9 cellular contexts compared by ENCODE assay signal in the genomic region with DNA sequence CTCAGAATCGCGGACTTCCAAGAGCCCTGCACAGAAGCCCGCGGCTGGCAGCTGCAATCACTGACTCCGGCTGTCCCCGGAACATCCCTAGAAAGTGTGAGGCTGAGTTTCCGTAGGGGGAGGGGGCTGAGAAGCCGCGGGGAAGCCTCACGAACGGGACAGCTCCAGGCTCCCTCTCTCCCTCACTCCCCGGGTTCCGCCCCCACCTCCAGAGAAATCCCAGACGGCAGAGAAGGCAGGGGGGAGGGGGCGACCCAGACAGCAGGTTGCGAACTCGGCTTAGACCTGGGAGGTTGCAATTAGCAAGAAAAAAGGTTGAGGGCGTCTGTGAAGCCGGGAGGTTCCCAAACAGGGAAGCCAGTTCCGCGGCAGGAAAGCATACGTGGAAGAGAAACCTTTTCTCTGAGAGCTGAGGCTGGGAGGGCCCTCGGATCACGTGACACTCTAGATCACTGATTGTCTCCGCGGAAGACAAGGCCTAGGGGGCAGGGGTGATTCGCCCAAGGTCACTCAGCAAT.
A peak's percentile ranks its signal among the peaks of the same experiment; 100 is the strongest.
DNase-seq lines count a peak whose midpoint lies in the region; ATAC-seq and TF ChIP-seq lines count a peak whose summit lies in the region.
"Had no signal": no experiment of that assay in that cellular context is flagged by ENCODE, and none has a peak within 500 bp of the region (broad histone marks: within the 10 kb centered on the region; RNA-seq: fewer than 3 reads in every experiment).

No MANE protein-coding gene starts in this region.

- no peak for ATAC-seq in GM18519 (IDR thresholded peaks at IDR 0.05; ENCODE audit: low FRiP score, unreplicated experiment)

- in situ Hi-C loops in ACHN (cut with HindIII; ENCODE audit: low pct_ligation_motif_present, low pct_unique_long_range_greater_than_20kb, low sequenced_read_pairs), result no loop called here

- no peak for TF ChIP-seq POLR2A in uterus (IDR thresholded peaks at IDR 0.05)

- no peak overlapping the region for H3K9ac ChIP-seq in HUES64 (ENCODE audit: low read depth, low read length)

- H3K4me3 ChIP-seq in HUES64 (ENCODE audit: low read length) (peak overlapping the region; percentile 60), iPS-11a (ENCODE audit: low read depth, low read length) (peak overlapping the region; percentile 47), uterus (no peak overlapping the region), OCI-LY7 (ENCODE audit: low read depth, low read length, poor library complexity, severe bottlenecking) (no peak overlapping the region)
- H3K4me3 ChIP-seq: tibial nerve had no signal

- no peaks in the 10 kb centered on the region for H3K79me2 ChIP-seq in OCI-LY7 (ENCODE audit: insufficient read depth, low read depth, low read length)

- POLR2A ChIA-PET in OCI-LY7 (lab: Charles Lee), result no interaction called here

- H3K4me2 ChIP-seq in OCI-LY7 (ENCODE audit: low read length), result no peak overlapping the region

- intact Hi-C loops in uterus (cut with DNase I; ENCODE audit: low total_unique reads), result no loop called here
- intact Hi-C loops in OCI-LY7 (cut with micrococcal nuclease; ENCODE audit: unreplicated experiment), result no loop called here

- CTCF ChIA-PET in OCI-LY7 (lab: Charles Lee; ENCODE audit: unreplicated experiment), result no interaction called here

- H3K27me3 ChIP-seq in HUES64 (ENCODE audit: insufficient read depth, low read length), result peaks cover 42% of the 10 kb centered on the region
- H3K27me3 ChIP-seq in uterus, result peaks cover 0 to 6% of the 10 kb centered on the region in 2 donors

- H3K36me3 ChIP-seq in HUES64 (ENCODE audit: insufficient read depth, low read length) (no peaks in the 10 kb centered on the region), uterus (no peaks in the 10 kb centered on the region), OCI-LY7 (ENCODE audit: insufficient read depth, low read length) (no peaks in the 10 kb centered on the region)
- H3K36me3 ChIP-seq: tibial nerve had no signal

- BruUV-seq in OCI-LY7 (replicated peaks; lab: Mats Ljungman, UMichigan), result no TSS peak

- H3K4me1 ChIP-seq in HUES64 (ENCODE audit: insufficient read depth, low read length), result peaks cover 10% of the 10 kb centered on the region
- peaks cover 0 to 3% of the 10 kb centered on the region in 2 donors for H3K4me1 ChIP-seq in uterus
- no peaks in the 10 kb centered on the region for H3K4me1 ChIP-seq in OCI-LY7 (ENCODE audit: insufficient read depth, low read length, poor library complexity, severe bottlenecking)

- peak; percentile 14 for DNase-seq in ACHN
- peak; percentile 94 for DNase-seq in NCI-H82 (lab: John Stamatoyannopoulos, UW)
- no peak for DNase-seq in uterus
- DNase-seq in LoVo (ENCODE audit: low spot score), result no peak
- DNase-seq in OCI-LY7 (ENCODE audit: low spot score), result no peak

- no peaks in the 10 kb centered on the region for H4K20me1 ChIP-seq in OCI-LY7 (ENCODE audit: insufficient read depth, low read length)

- no peak for TF ChIP-seq CTCF in uterus (IDR thresholded peaks at IDR 0.05)
- no peak for TF ChIP-seq CTCF in OCI-LY7 (conservative IDR thresholded peaks at IDR 0.05; ENCODE audit: low read length)

- under 1% methylated on average over 25 of the region's 27 CpGs for WGBS in HUES64

- H3K9me2 ChIP-seq in OCI-LY7 (ENCODE audit: insufficient read depth, low read length), result no peaks in the 10 kb centered on the region

- no peak overlapping the region for H2AFZ ChIP-seq in OCI-LY7 (ENCODE audit: low read length)

- no peak overlapping the region; the same call in 1 of the 2 replicates for H3K27ac ChIP-seq in HUES64 (ENCODE audit: low read depth, low read length)
- H3K27ac ChIP-seq in uterus, result no peak overlapping the region
- no peak overlapping the region for H3K27ac ChIP-seq in OCI-LY7 (ENCODE audit: low read depth, low read length, poor library complexity, severe bottlenecking)
- H3K27ac ChIP-seq: tibial nerve had no signal

- H3K9me3 ChIP-seq in HUES64 (ENCODE audit: insufficient read depth, low read depth, low read length) (no peaks in the 10 kb centered on the region), uterus (no peaks in the 10 kb centered on the region), OCI-LY7 (ENCODE audit: low read length) (no peaks in the 10 kb centered on the region)

Comparison
In these comparisons a context has a peak if more than half of its experiments do, and no peak if none do; other contexts are left out.
1. DNase-seq: peak in ACHN (single experiment) and NCI-H82 (single experiment); none in uterus (0 of 2), LoVo (single experiment) and OCI-LY7 (single experiment).
2. H3K4me3 ChIP-seq: peak in HUES64 (single experiment) and iPS-11a (single experiment); none in uterus (0 of 2) and OCI-LY7 (single experiment).